ENCODE assay signal across 8 cellular contexts in genomic region chr9:33263936-33264472, GRCh38. TPM values are rescaled to one million over a fixed set of nuclear protein-coding genes. Genes with fewer than 3 reads are reported as not detected.
A peak's percentile ranks its signal among the peaks of the same experiment; 100 is the strongest.
DNase-seq lines count a peak whose midpoint lies in the region; FAIRE-seq and TF ChIP-seq lines count a peak whose summit lies in the region.

No MANE protein-coding gene starts in this region.

- peak overlapping the region; percentile 97 for H3K4me3 ChIP-seq in GM23248
- peak overlapping the region; percentile 86 for H3K4me3 ChIP-seq in Karpas-422 (ENCODE audit: low read length)
- peak overlapping the region; percentile 93 to 95 for H3K4me3 ChIP-seq in muscle layer of duodenum (ENCODE audit: low read depth in 1 of 2, low read length in 2 of 2)
- H3K4me3 ChIP-seq in stomach smooth muscle (ENCODE audit: low read length in 2 of 2), result peak overlapping the region; percentile 97

- H3K9me2 ChIP-seq in GM23248 (ENCODE audit: insufficient read depth), result no peaks in the 10 kb centered on the region
- no peaks in the 10 kb centered on the region for H3K9me2 ChIP-seq in Karpas-422 (replicated peaks; ENCODE audit: insufficient read depth, low read length)

- H2AFZ ChIP-seq in GM23248 (peak overlapping the region; percentile 95), Karpas-422 (ENCODE audit: low read length) (peak overlapping the region; percentile 59; the same call in 1 of the 2 replicates)

- FAIRE-seq in GM12892 (lab: Jason Lieb, UNC), result peak; percentile 72

- H3K36me3 ChIP-seq in GM23248 (ENCODE audit: low read depth) (peaks cover 37% of the 10 kb centered on the region), Karpas-422 (ENCODE audit: insufficient read depth, low read length) (peaks cover 53% of the 10 kb centered on the region; the same call in 1 of the 2 replicates), muscle layer of duodenum (ENCODE audit: control insufficient read depth in 1 of 2, insufficient read depth in 2 of 2, low read length in 2 of 2) (peaks cover 33 to 42% of the 10 kb centered on the region in 2 donors), stomach smooth muscle (ENCODE audit: control insufficient read depth in 2 of 2, insufficient read depth in 2 of 2, low read length in 2 of 2) (peaks cover 30 to 38% of the 10 kb centered on the region in 2 donors)

- in situ Hi-C loops in GM23248 (cut with MboI), result no loop called here

- 1 to 2% methylated on average over 38 to 42 of the region's 42 CpGs for WGBS in GM23248 (ENCODE audit: low coverage in 1 of 2, low lambda C conversion rate in 2 of 2, missing lambda C conversion rate in 2 of 2), 2 experiments

- H3K27me3 ChIP-seq in GM23248 (replicated peaks; ENCODE audit: insufficient read depth) (no peaks in the 10 kb centered on the region), Karpas-422 (ENCODE audit: low read length) (no peaks in the 10 kb centered on the region), muscle layer of duodenum (ENCODE audit: low read depth, low read length) (no peaks in the 10 kb centered on the region), stomach smooth muscle (ENCODE audit: control insufficient read depth in 1 of 2, insufficient read depth in 2 of 2, low read length in 2 of 2) (no peaks in the 10 kb centered on the region)

- DNase-seq in GM12892 (ENCODE audit: insufficient read length) (peak; percentile 39), GM23248 (peak; percentile 51), Karpas-422 (peak; percentile 80), epithelial cell of prostate (ENCODE audit: low read depth, low spot score) (no peak), T1000 (lab: John Stamatoyannopoulos, UW) (no peak)
- peak; percentile 43 for DNase-seq in activated CD8-positive, alpha-beta memory T cell treated with anti-CD3 and anti-CD28 coated beads, Interleukin-2, amount 50 U/mL, for 4 hours

- H3K27ac ChIP-seq in GM23248 (peak overlapping the region; percentile 51), Karpas-422 (ENCODE audit: low read length) (peak overlapping the region; percentile 42), epithelial cell of prostate (peak overlapping the region; percentile 75), muscle layer of duodenum (ENCODE audit: low read length) (peak overlapping the region; percentile 80), stomach smooth muscle (ENCODE audit: low read length) (peak overlapping the region; percentile 85)

- no peaks in the 10 kb centered on the region for H3F3A ChIP-seq in GM23248 (ENCODE audit: insufficient read depth)

- TF ChIP-seq POLR2A in GM12892 (IDR thresholded peaks at IDR 0.05; ENCODE audit: low read depth, low read length), result no peak; the same call in 1 of the 2 replicates

- H3K4me2 ChIP-seq in GM23248 (ENCODE audit: unreplicated experiment) (peak overlapping the region; percentile 98), Karpas-422 (ENCODE audit: low read depth, low read length, poor library complexity, severe bottlenecking) (peak overlapping the region; percentile 84)

- H3K79me2 ChIP-seq in GM23248 (ENCODE audit: insufficient read depth), result peaks cover 82% of the 10 kb centered on the region
- H3K79me2 ChIP-seq in Karpas-422 (ENCODE audit: low read length), result peaks cover 74% of the 10 kb centered on the region

- H3K9ac ChIP-seq in GM23248 (peak overlapping the region; percentile 90), Karpas-422 (ENCODE audit: low read length) (peak overlapping the region; percentile 93), stomach smooth muscle (ENCODE audit: low read length in 2 of 2) (peak overlapping the region; percentile 94 to 97)

- H3K4me1 ChIP-seq in GM23248 (ENCODE audit: insufficient read depth), result peaks cover 17% of the 10 kb centered on the region
- peaks cover 30% of the 10 kb centered on the region for H3K4me1 ChIP-seq in Karpas-422 (ENCODE audit: low read length)
- peaks cover 7 to 24% of the 10 kb centered on the region in 2 donors for H3K4me1 ChIP-seq in muscle layer of duodenum (ENCODE audit: control insufficient read depth in 1 of 2, insufficient read depth in 2 of 2, low read length in 2 of 2)
- H3K4me1 ChIP-seq in stomach smooth muscle (ENCODE audit: control insufficient read depth, insufficient read depth, low read length), result peaks cover 23% of the 10 kb centered on the region

- no peaks in the 10 kb centered on the region for H3K9me3 ChIP-seq in GM23248 (ENCODE audit: low read depth)
- H3K9me3 ChIP-seq in Karpas-422 (ENCODE audit: low read length), result no peaks in the 10 kb centered on the region
- no peaks in the 10 kb centered on the region for H3K9me3 ChIP-seq in muscle layer of duodenum (ENCODE audit: control insufficient read depth in 1 of 2, low read length in 2 of 2)
- no peaks in the 10 kb centered on the region for H3K9me3 ChIP-seq in stomach smooth muscle (ENCODE audit: control insufficient read depth in 2 of 2, low read length in 2 of 2)

- H4K20me1 ChIP-seq in GM23248 (ENCODE audit: insufficient read depth), result no peaks in the 10 kb centered on the region
- peaks cover 5% of the 10 kb centered on the region; the same call in 1 of the 2 replicates for H4K20me1 ChIP-seq in Karpas-422 (ENCODE audit: insufficient read depth, low read depth, low read length)

RNA-seq across cellular contexts. Expression of gene BAG1, which starts 0.5 kb away (rescaled TPM):
- polyA plus RNA-seq in GM12892 (2012; ENCODE audit: missing spikeins), result 56.9 TPM
- total RNA-seq in GM23248 (2014; rRNA removed; shearing (Covaris generic)), result 25.0 and 38.2 TPM in 2 replicates
- 48.7 and 49.7 TPM in 2 replicates for polyA plus RNA-seq in GM23248 (2016; fragmentation: Nextera tagmentation; extraction: Ambion mirVana)
- 55.6 and 111 TPM in 2 replicates for total RNA-seq in Karpas-422 (2014; rRNA removed; shearing (Covaris generic); ENCODE audit: low replicate concordance)

RNA-seq across cellular contexts. Expression of gene CHMP5, which starts 0.8 kb away (rescaled TPM):
- polyA plus RNA-seq in GM12892 (2012; ENCODE audit: missing spikeins), result 98.6 TPM
- 65.3 and 90.6 TPM in 2 replicates for total RNA-seq in GM23248 (2014; rRNA removed; shearing (Covaris generic))
- 130 and 134 TPM in 2 replicates for polyA plus RNA-seq in GM23248 (2016; fragmentation: Nextera tagmentation; extraction: Ambion mirVana)
- total RNA-seq in Karpas-422 (2014; rRNA removed; shearing (Covaris generic); ENCODE audit: low replicate concordance), result 53.4 and 57.1 TPM in 2 replicates

RNA-seq across cellular contexts. Expression of gene SPINK4, which starts 24.0 kb away (rescaled TPM):
- not detected for polyA plus RNA-seq in GM12892 (2012; ENCODE audit: missing spikeins)
- not detected in 2 replicates for total RNA-seq in GM23248 (2014; rRNA removed; shearing (Covaris generic))
- not detected in 2 replicates for polyA plus RNA-seq in GM23248 (2016; fragmentation: Nextera tagmentation; extraction: Ambion mirVana)
- not detected in 2 replicates for total RNA-seq in Karpas-422 (2014; rRNA removed; shearing (Covaris generic); ENCODE audit: low replicate concordance)

RNA-seq across cellular contexts. Expression of gene NFX1, which starts 26.3 kb away (rescaled TPM):
- 26.2 TPM for polyA plus RNA-seq in GM12892 (2012; ENCODE audit: missing spikeins)
- 20.4 and 23.8 TPM in 2 replicates for total RNA-seq in GM23248 (2014; rRNA removed; shearing (Covaris generic))
- 27.8 and 28.1 TPM in 2 replicates for polyA plus RNA-seq in GM23248 (2016; fragmentation: Nextera tagmentation; extraction: Ambion mirVana)
- 30.7 and 51.4 TPM in 2 replicates for total RNA-seq in Karpas-422 (2014; rRNA removed; shearing (Covaris generic); ENCODE audit: low replicate concordance)

Comparison
In these comparisons a context has a peak if more than half of its experiments do, and no peak if none do; other contexts are left out.
1. DNase-seq: peak in GM12892 (single experiment), GM23248 (single experiment), Karpas-422 (single experiment) and activated CD8-positive, alpha-beta memory T cell treated with anti-CD3 and anti-CD28 coated beads, Interleukin-2, amount 50 U/mL, for 4 hours (single experiment); none in epithelial cell of prostate (single experiment) and T1000 (single experiment).
2. Peak in every context shown above with its lines, with median percentiles within 50 percentile points of each other: H3K27ac ChIP-seq, H3K4me3 ChIP-seq and H3K9ac ChIP-seq.